In the genomic region with DNA sequence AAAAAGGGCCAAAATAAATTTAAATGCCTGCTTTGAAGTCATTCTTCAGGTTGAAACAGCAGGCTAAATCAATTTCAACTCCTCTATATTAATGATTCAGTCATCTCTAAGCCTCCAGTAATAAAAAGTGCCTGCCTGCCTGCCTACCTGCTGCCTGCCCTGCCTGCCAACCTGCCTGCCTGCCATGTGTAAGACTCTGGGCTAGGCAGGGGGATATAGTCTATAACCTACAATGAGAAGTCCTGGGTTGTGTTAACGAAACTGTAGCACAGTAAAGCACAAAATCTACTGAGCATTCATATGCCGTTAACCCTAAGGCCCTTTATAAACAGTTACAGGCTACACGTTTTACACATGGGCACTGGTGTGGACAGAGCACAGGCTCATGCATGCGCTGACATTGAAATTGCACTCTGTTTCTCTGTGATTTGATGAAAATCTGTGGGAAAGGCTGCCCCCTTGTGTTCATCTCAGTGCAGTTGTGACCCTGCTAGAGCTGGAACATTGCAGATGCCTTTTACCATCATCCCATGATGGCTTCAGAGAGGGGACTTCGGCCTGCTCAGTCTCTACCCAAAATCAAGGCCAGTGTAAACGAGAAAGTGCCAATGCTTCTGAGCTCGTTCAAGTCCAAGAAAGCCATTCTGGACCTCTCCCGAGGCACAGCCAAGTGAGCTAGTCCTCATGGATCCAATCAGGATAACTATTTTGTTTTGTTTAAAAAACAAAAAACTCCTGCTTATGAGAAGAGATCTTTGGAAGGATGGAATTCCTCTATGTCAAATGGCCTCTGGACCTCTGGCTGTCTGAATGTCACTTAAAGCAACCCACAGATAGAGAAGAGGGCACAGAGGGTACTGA, we compare ENCODE assay signal across 8 cellular contexts.
DNase-seq lines count a peak whose midpoint lies in the region; ATAC-seq and TF ChIP-seq lines count a peak whose summit lies in the region.

No MANE protein-coding gene starts in this region.

- TF ChIP-seq CTCF in parathyroid adenoma (IDR thresholded peaks at IDR 0.05): peak; percentile 56
- peak; percentile 71 to 84 (median 76) for TF ChIP-seq CTCF in uterus (IDR thresholded peaks at IDR 0.05)

- peak; percentile 47 for DNase-seq in GDM1 (lab: John Stamatoyannopoulos, UW)
- DNase-seq in KG1 (lab: John Stamatoyannopoulos, UW): peak; percentile 38
- DNase-seq in SHP77 treated with DMSO at 0.1 percent for 48 hours (lab: John Stamatoyannopoulos, UW): peak; percentile 32
- DNase-seq in activated gamma-delta T cell treated with anti-CD3 and anti-CD28 coated beads, Interleukin-2, amount 50 U/mL, for 16 hours (ENCODE audit: low read depth): peak; percentile 22
- DNase-seq in germinal center (ENCODE audit: low spot score): peak; percentile 67
- DNase-seq in uterus: peak; percentile 70 to 82

- peak; percentile 90 for ATAC-seq in GM21723 (IDR thresholded peaks at IDR 0.05; ENCODE audit: unreplicated experiment)

- H3K27me3 ChIP-seq in parathyroid adenoma (ENCODE audit: control insufficient read depth, insufficient read depth, low read length): no peaks in the 10 kb centered on the region
- no peaks in the 10 kb centered on the region for H3K27me3 ChIP-seq in uterus

- H3K4me2 ChIP-seq in parathyroid adenoma (ENCODE audit: low read length): no peak overlapping the region

- H3K79me2 ChIP-seq in parathyroid adenoma: no peaks in the 10 kb centered on the region

- H3K27ac ChIP-seq in parathyroid adenoma (no peak overlapping the region), uterus (no peak overlapping the region)

- no peaks in the 10 kb centered on the region for H3K9me3 ChIP-seq in parathyroid adenoma (ENCODE audit: control insufficient read depth, low read length)
- no peaks in the 10 kb centered on the region for H3K9me3 ChIP-seq in uterus

- intact Hi-C loops in uterus (cut with DNase I; ENCODE audit: low total_unique reads): no loop called here

- H3K9ac ChIP-seq in parathyroid adenoma: no peak overlapping the region

- H2AFZ ChIP-seq in parathyroid adenoma: no peak overlapping the region

- no peaks in the 10 kb centered on the region for H3K36me3 ChIP-seq in parathyroid adenoma (ENCODE audit: control insufficient read depth, insufficient read depth, low read length)
- no peaks in the 10 kb centered on the region for H3K36me3 ChIP-seq in uterus

- no peak overlapping the region for H3K4me3 ChIP-seq in parathyroid adenoma (ENCODE audit: low read depth, low read length)
- H3K4me3 ChIP-seq in uterus: no peak overlapping the region

- TF ChIP-seq POLR2A in uterus (IDR thresholded peaks at IDR 0.05): no peak

- no peaks in the 10 kb centered on the region for H3K4me1 ChIP-seq in parathyroid adenoma
- no peaks in the 10 kb centered on the region for H3K4me1 ChIP-seq in uterus

Comparison
In these comparisons a context has a peak if more than half of its experiments do, and no peak if none do; other contexts are left out.
1. DNase-seq: peak in every context shown above with its lines; median percentile 76 in uterus; 67 in germinal center; 47 in GDM1; 38 in KG1; 32 in SHP77 treated with DMSO at 0.1 percent for 48 hours; 22 in activated gamma-delta T cell treated with anti-CD3 and anti-CD28 coated beads, Interleukin-2, amount 50 U/mL, for 16 hours.